Comparison of ENCODE assay signal across 40 cellular contexts in genomic region chr6:47983491-47983890, GRCh38.
"Had no signal": no experiment of that assay in that cellular context is flagged by ENCODE, and none has a peak within 500 bp of the region (broad histone marks: within the 10 kb centered on the region; RNA-seq: fewer than 3 reads in every experiment).

No MANE protein-coding gene starts in this region.

- H3K4me3 ChIP-seq: adrenal gland, ascending aorta, body of pancreas, breast epithelium, cardiac muscle cell had no signal

- H3K9me3 ChIP-seq: ascending aorta, body of pancreas, breast epithelium had no signal

- H3K9me3 Mint-ChIP-seq: activated naive CD4-positive, alpha-beta T cell treated with anti-CD3 and anti-CD28 coated beads for 36 hours; activated naive CD4-positive, alpha-beta T cell treated with anti-CD3 and anti-CD28 coated beads, Interleukin-2, amount 10 ng/mL, durations not matched to agents 7 days and 5 days; activated naive CD4-positive, alpha-beta T cell treated with anti-CD3 and anti-CD28 coated beads, Interleukin-2, amount 50 U/mL, for 24 hours; activated naive CD8-positive, alpha-beta T cell treated with anti-CD3 and anti-CD28 coated beads for 36 hours; activated naive CD8-positive, alpha-beta T cell treated with anti-CD3 and anti-CD28 coated beads, Interleukin-2, amount 10 ng/mL, durations not matched to agents 7 days and 5 days; activated T-cell treated with anti-CD3 and anti-CD28 coated beads, Interleukin-2, amount 50 U/mL, for 24 hours; activated T-cell treated with anti-CD3 and anti-CD28 coated beads, Interleukin-2, amount 50 U/mL, for 4 hours; activated T-helper 1 cell treated with anti-CD3 and anti-CD28 coated beads, Interleukin-12 subunit alpha, Interleukin-12 subunit beta, Interleukin-2, Interleukin-4 antibody, amounts not matched to agents 30 ng/mL and 10 ng/mL and 1 ng/mL, durations not matched to agents 14 hours and 24 hours and 36 hours; activated T-helper 17 cell treated with anti-CD3 and anti-CD28 coated beads, Interleukin-2, amount 50 U/mL, for 72 hours; activated T-helper 2 cell treated with anti-CD3 and anti-CD28 coated beads, Interferon-gamma antibody, Interleukin-2, Interleukin-4, amounts not matched to agents 10 μg/mL and 5 μg/mL and 100 μg/mL, durations not matched to agents 14 hours and 24 hours and 36 hours; brain; central memory CD8-positive, alpha-beta T cell had no signal

- FAIRE-seq: astrocyte, bronchial epithelial cell had no signal

- H3K27ac ChIP-seq: adrenal gland, ascending aorta, body of pancreas, brain microvascular endothelial cell, breast epithelium, cardiac muscle cell had no signal

- H3K27me3 ChIP-seq: adrenal gland, ascending aorta, body of pancreas, brain microvascular endothelial cell, breast epithelium, cardiac muscle cell had no signal

- H3K36me3 ChIP-seq: adrenal gland, ascending aorta, brain microvascular endothelial cell, breast epithelium, cardiac muscle cell had no signal

- H3K4me1 ChIP-seq: adrenal gland, ascending aorta, body of pancreas, breast epithelium had no signal

- H3K27me3 Mint-ChIP-seq: activated naive CD4-positive, alpha-beta T cell treated with anti-CD3 and anti-CD28 coated beads, Interleukin-2, amount 10 ng/mL, durations not matched to agents 7 days and 5 days; activated naive CD4-positive, alpha-beta T cell treated with anti-CD3 and anti-CD28 coated beads, Interleukin-2, amount 50 U/mL, for 24 hours; activated naive CD8-positive, alpha-beta T cell treated with anti-CD3 and anti-CD28 coated beads for 36 hours; activated naive CD8-positive, alpha-beta T cell treated with anti-CD3 and anti-CD28 coated beads, Interleukin-2, amount 10 ng/mL, durations not matched to agents 7 days and 5 days; activated T-cell treated with anti-CD3 and anti-CD28 coated beads, Interleukin-2, amount 50 U/mL, for 24 hours; activated T-helper 17 cell treated with anti-CD3 and anti-CD28 coated beads, Interleukin-2, amount 50 U/mL, for 72 hours; brain; central memory CD8-positive, alpha-beta T cell had no signal

- H3K27ac Mint-ChIP-seq: activated naive CD4-positive, alpha-beta T cell treated with anti-CD3 and anti-CD28 coated beads for 36 hours; activated naive CD4-positive, alpha-beta T cell treated with anti-CD3 and anti-CD28 coated beads, Interleukin-2, amount 10 ng/mL, durations not matched to agents 7 days and 5 days; activated naive CD4-positive, alpha-beta T cell treated with anti-CD3 and anti-CD28 coated beads, Interleukin-2, amount 50 U/mL, for 24 hours; activated naive CD4-positive, alpha-beta T cell treated with anti-CD3 and anti-CD28 coated beads, Interleukin-2, amount 50 U/mL, for 72 hours; activated naive CD8-positive, alpha-beta T cell; activated naive CD8-positive, alpha-beta T cell treated with anti-CD3 and anti-CD28 coated beads for 36 hours; activated naive CD8-positive, alpha-beta T cell treated with anti-CD3 and anti-CD28 coated beads, Interleukin-2, amount 10 ng/mL, durations not matched to agents 7 days and 5 days; activated naive CD8-positive, alpha-beta T cell treated with anti-CD3 and anti-CD28 coated beads, Interleukin-2, amount 50 U/mL, for 24 hours; activated T-cell treated with anti-CD3 and anti-CD28 coated beads, Interleukin-2, amount 50 U/mL, for 24 hours; activated T-cell treated with anti-CD3 and anti-CD28 coated beads, Interleukin-2, amount 50 U/mL, for 72 hours; activated T-helper 1 cell treated with anti-CD3 and anti-CD28 coated beads, Interleukin-12 subunit alpha, Interleukin-12 subunit beta, Interleukin-2, Interleukin-4 antibody, amounts not matched to agents 30 ng/mL and 10 ng/mL and 1 ng/mL, durations not matched to agents 14 hours and 24 hours and 36 hours; activated T-helper 17 cell treated with anti-CD3 and anti-CD28 coated beads, Interleukin-2, amount 50 U/mL, for 72 hours; activated T-helper 2 cell treated with anti-CD3 and anti-CD28 coated beads, Interferon-gamma antibody, Interleukin-2, Interleukin-4, amounts not matched to agents 10 μg/mL and 5 μg/mL and 100 μg/mL, durations not matched to agents 14 hours and 24 hours and 36 hours; brain had no signal

- H3K36me3 Mint-ChIP-seq: activated naive CD4-positive, alpha-beta T cell treated with anti-CD3 and anti-CD28 coated beads, Interleukin-2, amount 10 ng/mL, durations not matched to agents 7 days and 5 days; activated naive CD4-positive, alpha-beta T cell treated with anti-CD3 and anti-CD28 coated beads, Interleukin-2, amount 50 U/mL, for 24 hours; activated naive CD4-positive, alpha-beta T cell treated with anti-CD3 and anti-CD28 coated beads, Interleukin-2, amount 50 U/mL, for 72 hours; activated naive CD8-positive, alpha-beta T cell; activated naive CD8-positive, alpha-beta T cell treated with anti-CD3 and anti-CD28 coated beads for 36 hours; activated naive CD8-positive, alpha-beta T cell treated with anti-CD3 and anti-CD28 coated beads, Interleukin-2, amount 10 ng/mL, durations not matched to agents 7 days and 5 days; brain had no signal

- H3K4me1 Mint-ChIP-seq: activated naive CD4-positive, alpha-beta T cell treated with anti-CD3 and anti-CD28 coated beads, Interleukin-2, amount 10 ng/mL, durations not matched to agents 7 days and 5 days; activated naive CD4-positive, alpha-beta T cell treated with anti-CD3 and anti-CD28 coated beads, Interleukin-2, amount 50 U/mL, for 24 hours; activated naive CD8-positive, alpha-beta T cell treated with anti-CD3 and anti-CD28 coated beads for 36 hours; activated naive CD8-positive, alpha-beta T cell treated with anti-CD3 and anti-CD28 coated beads, Interleukin-2, amount 10 ng/mL, durations not matched to agents 7 days and 5 days; activated naive CD8-positive, alpha-beta T cell treated with anti-CD3 and anti-CD28 coated beads, Interleukin-2, amount 50 U/mL, for 24 hours; activated T-helper 17 cell treated with anti-CD3 and anti-CD28 coated beads, Interleukin-2, amount 50 U/mL, for 72 hours; brain; central memory CD8-positive, alpha-beta T cell had no signal

- DNase-seq: activated effector memory CD4-positive, alpha-beta T cell treated with anti-CD3 and anti-CD28 coated beads, Interleukin-2, amount 50 U/mL, for 16 hours; activated effector memory CD4-positive, alpha-beta T cell treated with Interleukin-2 at 50 U/mL for 16 hours; activated gamma-delta T cell; activated gamma-delta T cell treated with Interleukin-2 at 50 U/mL for 16 hours; activated naive CD4-positive, alpha-beta T cell; activated naive CD4-positive, alpha-beta T cell treated with anti-CD3 and anti-CD28 coated beads for 36 hours; activated naive CD4-positive, alpha-beta T cell treated with anti-CD3 and anti-CD28 coated beads, Interleukin-2, amount 10 ng/mL, durations not matched to agents 7 days and 5 days; activated naive CD4-positive, alpha-beta T cell treated with anti-CD3 and anti-CD28 coated beads, Interleukin-2, amount 50 U/mL, for 16 hours; activated naive CD4-positive, alpha-beta T cell treated with Interleukin-2 at 50 U/mL for 16 hours; activated naive CD8-positive, alpha-beta T cell treated with anti-CD3 and anti-CD28 coated beads for 36 hours; activated naive CD8-positive, alpha-beta T cell treated with anti-CD3 and anti-CD28 coated beads, Interleukin-2, amount 10 ng/mL, durations not matched to agents 7 days and 5 days; activated naive CD8-positive, alpha-beta T cell treated with anti-CD3 and anti-CD28 coated beads, Interleukin-2, amount 50 U/mL, for 24 hours; activated T-cell treated with anti-CD3 and anti-CD28 coated beads, Interleukin-2, amount 50 U/mL, for 1 hour; activated T-cell treated with anti-CD3 and anti-CD28 coated beads, Interleukin-2, amount 50 U/mL, for 24 hours; activated T-cell treated with anti-CD3 and anti-CD28 coated beads, Interleukin-2, amount 50 U/mL, for 4 hours; activated T-cell treated with anti-CD3 and anti-CD28 coated beads, Interleukin-2, amount 50 U/mL, for 48 hours; activated T-cell treated with anti-CD3 and anti-CD28 coated beads, Interleukin-2, amount 50 U/mL, for 72 hours; adrenal gland; amniotic stem cell; amygdala; anterior cingulate cortex; aorta; body of pancreas; brain microvascular endothelial cell; caudate nucleus; central memory CD4-positive, alpha-beta T cell; cerebellar nuclear complex had no signal

- ATAC-seq: activated naive CD4-positive, alpha-beta T cell treated with anti-CD3 and anti-CD28 coated beads, Interleukin-2, amount 50 U/mL, for 72 hours; activated naive CD8-positive, alpha-beta T cell treated with anti-CD3 and anti-CD28 coated beads, Interleukin-2, amount 50 U/mL, for 24 hours; activated T-cell treated with anti-CD3 and anti-CD28 coated beads, Interleukin-2, amount 50 U/mL, for 4 hours; activated T-cell treated with anti-CD3 and anti-CD28 coated beads, Interleukin-2, amount 50 U/mL, for 72 hours; activated T-helper 17 cell treated with anti-CD3 and anti-CD28 coated beads, Interleukin-2, amount 50 U/mL, for 72 hours; body of pancreas had no signal

- H3K4me3 Mint-ChIP-seq: activated naive CD4-positive, alpha-beta T cell treated with anti-CD3 and anti-CD28 coated beads for 36 hours; activated naive CD4-positive, alpha-beta T cell treated with anti-CD3 and anti-CD28 coated beads, Interleukin-2, amount 10 ng/mL, durations not matched to agents 7 days and 5 days; activated naive CD4-positive, alpha-beta T cell treated with anti-CD3 and anti-CD28 coated beads, Interleukin-2, amount 50 U/mL, for 24 hours; activated naive CD8-positive, alpha-beta T cell; activated naive CD8-positive, alpha-beta T cell treated with anti-CD3 and anti-CD28 coated beads for 36 hours; activated naive CD8-positive, alpha-beta T cell treated with anti-CD3 and anti-CD28 coated beads, Interleukin-2, amount 10 ng/mL, durations not matched to agents 7 days and 5 days; activated naive CD8-positive, alpha-beta T cell treated with anti-CD3 and anti-CD28 coated beads, Interleukin-2, amount 50 U/mL, for 24 hours; activated T-cell treated with anti-CD3 and anti-CD28 coated beads, Interleukin-2, amount 50 U/mL, for 24 hours; activated T-cell treated with anti-CD3 and anti-CD28 coated beads, Interleukin-2, amount 50 U/mL, for 4 hours; activated T-cell treated with anti-CD3 and anti-CD28 coated beads, Interleukin-2, amount 50 U/mL, for 72 hours; activated T-helper 1 cell treated with anti-CD3 and anti-CD28 coated beads, Interleukin-12 subunit alpha, Interleukin-12 subunit beta, Interleukin-2, Interleukin-4 antibody, amounts not matched to agents 30 ng/mL and 10 ng/mL and 1 ng/mL, durations not matched to agents 14 hours and 24 hours and 36 hours; activated T-helper 17 cell treated with anti-CD3 and anti-CD28 coated beads, Interleukin-2, amount 50 U/mL, for 72 hours; brain; central memory CD8-positive, alpha-beta T cell had no signal
